ENCODE assay signal across 8 cellular contexts in the genomic region with DNA sequence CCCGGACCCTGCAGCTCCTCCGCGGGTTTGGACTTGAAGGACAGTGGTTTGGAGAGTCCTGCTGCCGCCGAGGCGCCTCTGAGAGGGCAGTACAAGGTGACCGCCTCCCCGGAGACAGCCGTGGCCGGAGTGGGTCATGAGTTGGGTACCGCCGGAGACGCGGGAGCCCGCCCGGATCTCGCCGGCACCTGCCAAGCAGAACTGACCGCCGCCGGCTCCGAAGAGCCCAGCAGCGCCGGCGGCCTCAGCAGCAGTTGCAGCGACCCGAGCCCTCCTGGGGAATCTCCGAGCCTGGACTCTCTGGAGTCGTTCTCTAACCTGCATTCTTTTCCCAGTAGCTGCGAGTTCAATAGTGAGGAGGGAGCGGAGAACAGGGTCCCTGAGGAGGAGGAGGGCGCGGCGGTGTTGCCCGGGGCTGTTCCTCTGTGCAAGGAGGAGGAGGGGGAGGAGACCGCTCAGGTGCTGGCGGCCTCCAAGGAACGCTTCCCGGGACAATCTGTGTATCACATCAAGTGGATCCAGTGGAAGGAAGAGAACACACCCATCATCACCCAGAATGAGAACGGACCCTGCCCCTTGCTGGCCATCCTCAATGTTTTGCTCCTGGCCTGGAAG. TPM values are rescaled to one million over a fixed set of nuclear protein-coding genes. Genes with fewer than 3 reads are reported as not detected.
DNase-seq lines count a peak whose midpoint lies in the region; ATAC-seq and TF ChIP-seq lines count a peak whose summit lies in the region.

No MANE protein-coding gene starts in this region.

- H3K27ac ChIP-seq in heart right ventricle, result peak overlapping the region; percentile 89 to 99 (median 98)

- DNase-seq in NCI-H2107 treated with DMSO at 0.1 percent for 48 hours (lab: John Stamatoyannopoulos, UW; ENCODE audit: unreplicated experiment) (peak; percentile 42), NCI-H2107 (lab: John Stamatoyannopoulos, UW) (no peak), NCI-H526 treated with DMSO at 0.1 percent for 48 hours (lab: John Stamatoyannopoulos, UW) (peak; percentile 36), adipocyte (ENCODE audit: low read depth) (peak; percentile 60), heart right ventricle (peak; percentile 25 to 40), pons (ENCODE audit: low spot score) (peak; percentile 41), inferior parietal cortex (ENCODE audit: extremely low spot score) (no peak)

- intact Hi-C loops in heart right ventricle (cut with DNase I), result loop anchor here in 5 of 10 donors (1.0 to 10.0 kb wide), 6 partner anchors 21 to 327 kb away; a partner anchor contains a TSS

- no peak for TF ChIP-seq CTCF in heart right ventricle (IDR thresholded peaks at IDR 0.05)

- H3K9ac ChIP-seq in adipocyte (ENCODE audit: low read length), result peak overlapping the region; percentile 95

- ATAC-seq in HG02840 (IDR thresholded peaks at IDR 0.05; ENCODE audit: low FRiP score, unreplicated experiment), result peak; percentile 16
- peak; percentile 10 to 67 (median 32) for ATAC-seq in heart right ventricle

- H3K4me1 ChIP-seq in adipocyte (ENCODE audit: control insufficient read depth, insufficient read depth, low read length), result peaks cover 11% of the 10 kb centered on the region
- H3K4me1 ChIP-seq in heart right ventricle, result peaks cover 2 to 59% (median 52%) of the 10 kb centered on the region in 9 donors

- H3K4me3 ChIP-seq in adipocyte (ENCODE audit: low read length) (peak overlapping the region; percentile 85), heart right ventricle (peak overlapping the region; percentile 77 to 100 (median 90))

- 0 to 1% methylated on average over 40 of the region's 40 CpGs for WGBS in heart right ventricle, 2 donors

- no peaks in the 10 kb centered on the region for H3K9me3 ChIP-seq in adipocyte (ENCODE audit: control insufficient read depth, low read length)
- H3K9me3 ChIP-seq in heart right ventricle, result no peaks in the 10 kb centered on the region

- no peaks in the 10 kb centered on the region for H3K27me3 ChIP-seq in adipocyte (replicated peaks; ENCODE audit: control insufficient read depth, insufficient read depth, low read length)
- no peaks in the 10 kb centered on the region for H3K27me3 ChIP-seq in heart right ventricle

- no peaks in the 10 kb centered on the region for H3K36me3 ChIP-seq in adipocyte (ENCODE audit: control insufficient read depth, insufficient read depth, low read length, severe bottlenecking)
- H3K36me3 ChIP-seq in heart right ventricle, result no peaks in the 10 kb centered on the region

RNA-seq across cellular contexts. Expression of a gene that starts 0.6 kb away (rescaled TPM):
- 10 to 100 TPM; 26.9 to 37.4 (median 32.7) TPM for total RNA-seq in heart right ventricle
- polyA plus RNA-seq in heart right ventricle, result 10 to 100 TPM in 1 of 2 donors, 1 to 10 TPM in 1; 3.8 to 14.7 TPM

RNA-seq across cellular contexts. Expression of a gene that starts 22.2 kb away (rescaled TPM):
- total RNA-seq in heart right ventricle, result 100 to 1,000 TPM in 1 of 10 donors, 10 to 100 TPM in 9; 68.3 to 110 (median 81.0) TPM
- polyA plus RNA-seq in heart right ventricle, result 10 to 100 TPM; 10.2 to 16.1 TPM

Comparison
In these comparisons a context has a peak if more than half of its experiments do, and no peak if none do; other contexts are left out.
1. DNase-seq: peak in NCI-H2107 treated with DMSO at 0.1 percent for 48 hours (single experiment), NCI-H526 treated with DMSO at 0.1 percent for 48 hours (single experiment), adipocyte (single experiment), heart right ventricle (2 of 2) and pons (single experiment); none in NCI-H2107 (single experiment) and inferior parietal cortex (single experiment).